ENCODE assay signal across 19 cellular contexts in genomic region chr20:57809661-57810172, GRCh38.
DNase-seq lines count a peak whose midpoint lies in the region; ATAC-seq, FAIRE-seq and TF ChIP-seq lines count a peak whose summit lies in the region.
"Had no signal": no experiment of that assay in that cellular context is flagged by ENCODE, and none has a peak within 500 bp of the region (broad histone marks: within the 10 kb centered on the region; RNA-seq: fewer than 3 reads in every experiment).

No MANE protein-coding gene starts in this region.

- DNase-seq in Right ventricle myocardium inferior (ENCODE audit: missing footprints) (peak; percentile 78), right atrium auricular region (ENCODE audit: low spot score) (no peak), breast epithelium (ENCODE audit: low spot score in 2 of 2) (peak; percentile 65 to 84), kidney (peak; percentile 53), urothelium cell line (ENCODE audit: low spot score) (no peak), AG08396 (ENCODE audit: low spot score) (no peak)
- DNase-seq: activated CD4-positive, CD25-positive, alpha-beta regulatory T cell; activated naive CD8-positive, alpha-beta T cell treated with anti-CD3 and anti-CD28 coated beads for 36 hours; body of pancreas; dermis blood vessel endothelial cell; erythroblast; immature natural killer cell; IMR-90; NCI-H1092; NCI-H526 treated with DMSO at 0.1 percent for 48 hours; T-helper 2 cell had no signal

- no peaks in the 10 kb centered on the region for H3K9me3 ChIP-seq in right atrium auricular region
- no peaks in the 10 kb centered on the region for H3K9me3 ChIP-seq in breast epithelium
- H3K9me3 ChIP-seq in kidney (ENCODE audit: control insufficient read depth in 1 of 2, low read length in 2 of 2), result no peaks in the 10 kb centered on the region
- H3K9me3 ChIP-seq: body of pancreas had no signal

- H3K36me3 ChIP-seq in right atrium auricular region (no peaks in the 10 kb centered on the region), breast epithelium (no peaks in the 10 kb centered on the region), kidney (ENCODE audit: control insufficient read depth in 1 of 2, insufficient read depth in 2 of 2, low read length in 2 of 2) (no peaks in the 10 kb centered on the region)

- ATAC-seq in Right ventricle myocardium inferior (peak; percentile 85), HG02571 (IDR thresholded peaks at IDR 0.05; ENCODE audit: unreplicated experiment) (no peak), HG03469 (IDR thresholded peaks at IDR 0.05; ENCODE audit: unreplicated experiment) (no peak)
- ATAC-seq: body of pancreas; natural killer cell treated with Interleukin-12 subunit alpha and Interleukin-12 subunit beta and Interleukin-15 and Interleukin-18, amount 100 ng/mL, for 72 hours had no signal

- FAIRE-seq in kidney (lab: Jason Lieb, UNC) (no peak), urothelium cell line (lab: Jason Lieb, UNC) (peak; percentile 92)

- H3K27me3 ChIP-seq in right atrium auricular region, result no peaks in the 10 kb centered on the region
- no peaks in the 10 kb centered on the region for H3K27me3 ChIP-seq in breast epithelium
- H3K27me3 ChIP-seq: body of pancreas had no signal

- H3K4me3 ChIP-seq in right atrium auricular region (no peak overlapping the region), breast epithelium (no peak overlapping the region), kidney (ENCODE audit: low read length in 2 of 2) (no peak overlapping the region)
- H3K4me3 ChIP-seq: body of pancreas had no signal

- no peak for TF ChIP-seq POLR2A in breast epithelium (IDR thresholded peaks at IDR 0.05)

- intact Hi-C loops in Right ventricle myocardium inferior (cut with DNase I), result loop anchor here (2.0 to 5.0 kb wide), 2 partner anchors 91 to 127 kb away; no protein-coding TSS in a partner anchor
- intact Hi-C loops in breast epithelium (cut with DNase I; ENCODE audit: low total_unique reads), result no loop called here
- intact Hi-C loops in kidney (cut with DNase I), result no loop called here

- peaks cover 0 to 12% of the 10 kb centered on the region in 2 donors for H3K4me1 ChIP-seq in right atrium auricular region
- H3K4me1 ChIP-seq in breast epithelium, result no peaks in the 10 kb centered on the region
- no peaks in the 10 kb centered on the region for H3K4me1 ChIP-seq in kidney (ENCODE audit: control insufficient read depth in 1 of 2, insufficient read depth in 1 of 2, low read depth in 1 of 2, low read length in 2 of 2)
- H3K4me1 ChIP-seq: body of pancreas had no signal

- no peak for TF ChIP-seq CTCF in right atrium auricular region (IDR thresholded peaks at IDR 0.05)
- TF ChIP-seq CTCF in breast epithelium (IDR thresholded peaks at IDR 0.05), result no peak
- no peak for TF ChIP-seq CTCF in kidney (IDR thresholded peaks at IDR 0.05; ENCODE audit: borderline replicate concordance, extremely low read depth, insufficient read depth)

- H3K9ac ChIP-seq in kidney (ENCODE audit: low read length in 2 of 2), result no peak overlapping the region

- H3K27ac ChIP-seq in right atrium auricular region, result no peak overlapping the region
- no peak overlapping the region for H3K27ac ChIP-seq in breast epithelium
- no peak overlapping the region for H3K27ac ChIP-seq in kidney (ENCODE audit: low read depth in 2 of 2, low read length in 2 of 2)
- H3K27ac ChIP-seq: body of pancreas had no signal

Comparison
In these comparisons a context has a peak if more than half of its experiments do, and no peak if none do; other contexts are left out.
1. DNase-seq: peak in Right ventricle myocardium inferior (single experiment), breast epithelium (2 of 2) and kidney (single experiment); none in right atrium auricular region (single experiment), urothelium cell line (single experiment) and AG08396 (single experiment).